1 cellular context compared by ENCODE assay signal in genomic region chr6:156776470-156776840, GRCh38.
TF ChIP-seq lines count a peak whose summit lies in the region.

No MANE protein-coding gene starts in this region.

TF ChIP-seq in SK-N-SH, 30 proteins besides CTCF, POLR2A, EP300 and RAD21 (continued from another document):
- TF ChIP-seq REST (IDR thresholded peaks at IDR 0.05; ENCODE audit: low read depth, low read length) = no peak
- no peak for TF ChIP-seq ELF1 (IDR thresholded peaks at IDR 0.05)
- no peak for TF ChIP-seq TEAD4 (IDR thresholded peaks at IDR 0.05; ENCODE audit: borderline replicate concordance, insufficient read depth)
- TF ChIP-seq MXI1 (IDR thresholded peaks at IDR 0.05; ENCODE audit: low read depth, low read length) = no peak
- 0 out of 2 replicates have a peak, but pooled peaks have one; percentile 21 for TF ChIP-seq GATA2 (CRISPR knock-in tag; IDR thresholded peaks at IDR 0.05)
- no peak for TF ChIP-seq FOXM1 (IDR thresholded peaks at IDR 0.05; ENCODE audit: low read depth)
- peak; percentile 8; the same call in 1 of the 2 replicates for TF ChIP-seq YY1 (IDR thresholded peaks at IDR 0.05; ENCODE audit: low read depth)
